In the genomic region with DNA sequence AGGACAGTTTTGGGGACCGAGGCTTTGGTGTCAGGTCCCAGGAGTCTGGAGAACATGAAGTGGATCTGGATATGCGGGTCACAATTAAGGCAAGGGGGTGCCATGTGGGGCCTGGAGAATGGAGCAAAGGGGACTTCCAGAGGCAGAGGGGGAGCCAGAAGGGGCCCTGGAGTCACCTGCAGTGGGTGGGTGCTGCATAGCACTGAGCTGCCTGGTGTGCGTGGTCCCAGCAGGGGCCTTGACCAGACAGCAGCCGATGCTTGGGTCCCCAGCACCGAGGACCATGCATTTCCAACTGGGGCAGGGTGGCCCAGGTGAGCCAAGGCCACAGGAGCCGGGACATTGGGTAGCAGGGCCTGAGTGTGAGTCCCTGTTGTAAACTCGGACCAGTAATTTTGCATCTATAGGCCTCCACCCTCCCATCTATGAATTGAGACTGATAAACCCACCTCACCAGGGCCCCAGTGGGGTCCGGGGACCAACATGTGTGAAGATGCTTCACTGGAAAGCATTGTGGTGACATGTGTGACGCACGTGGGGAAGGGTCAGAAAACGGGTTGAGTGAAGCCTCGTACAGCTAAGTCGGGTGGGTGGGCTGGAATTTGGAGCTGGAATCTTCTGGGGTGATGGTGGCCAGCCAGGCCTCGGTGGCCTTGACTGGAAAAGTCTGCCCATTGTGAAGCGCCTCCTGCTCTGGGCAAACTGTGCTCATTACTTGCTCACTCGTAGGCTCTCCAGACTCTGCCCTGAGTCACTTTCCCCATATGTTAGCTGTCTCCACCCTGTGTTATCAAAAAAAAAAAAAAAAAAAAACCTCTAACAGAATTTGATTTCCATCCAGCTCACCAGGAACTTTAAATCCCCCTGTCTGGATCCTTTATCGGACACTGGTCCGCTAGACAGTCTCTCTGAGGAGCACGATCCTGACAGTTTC, we compare ENCODE assay signal across 19 cellular contexts.
"Had no signal": no experiment of that assay in that cellular context is flagged by ENCODE, and none has a peak within 500 bp of the region (broad histone marks: within the 10 kb centered on the region; RNA-seq: fewer than 3 reads in every experiment).

No MANE protein-coding gene starts in this region.

- FAIRE-seq: TTC549 had no signal

- H3K4me3 ChIP-seq: cardiac muscle cell, thyroid gland, upper lobe of right lung had no signal

- H3K4me1 Mint-ChIP-seq: activated naive CD8-positive, alpha-beta T cell treated with anti-CD3 and anti-CD28 coated beads for 36 hours; activated T-helper 17 cell treated with anti-CD3 and anti-CD28 coated beads, Interleukin-2, amount 50 U/mL, for 72 hours; nephron progenitor cell had no signal

- ATAC-seq: activated T-helper 17 cell treated with anti-CD3 and anti-CD28 coated beads, Interleukin-2, amount 50 U/mL, for 72 hours; right cardiac atrium; upper lobe of right lung had no signal

- H3K9ac ChIP-seq: parathyroid adenoma had no signal

- H3K27me3 Mint-ChIP-seq: activated naive CD8-positive, alpha-beta T cell treated with anti-CD3 and anti-CD28 coated beads for 36 hours had no signal

- H3K27me3 ChIP-seq: cardiac muscle cell, thyroid gland had no signal

- H3K4me3 Mint-ChIP-seq: activated naive CD8-positive, alpha-beta T cell treated with anti-CD3 and anti-CD28 coated beads for 36 hours; activated T-helper 17 cell treated with anti-CD3 and anti-CD28 coated beads, Interleukin-2, amount 50 U/mL, for 72 hours; nephron progenitor cell; stimulated activated naive CD8-positive, alpha-beta T cell treated with anti-CD3 and anti-CD28 coated beads, Interleukin-15, Interleukin-2, amounts not matched to agents 100 ng/mL and 50 ng/mL, for 24 hours had no signal

- DNase-seq: activated CD4-positive, alpha-beta T cell treated with anti-CD3 and anti-CD28 coated beads for 1 hour; activated CD4-positive, alpha-beta T cell treated with anti-CD3 and anti-CD28 coated beads, Interleukin-2, amount 50 U/mL, for 1 hour; activated naive CD8-positive, alpha-beta T cell treated with anti-CD3 and anti-CD28 coated beads for 36 hours; activated T-cell treated with anti-CD3 and anti-CD28 coated beads, Interleukin-2, amount 50 U/mL, for 1 hour; amniotic stem cell; effector CD4-positive, alpha-beta T cell; kidney glomerular epithelial cell; nephron progenitor cell; right cardiac atrium; stimulated activated CD4-positive, alpha-beta T cell treated with anti-CD3 and anti-CD28 coated beads, Interleukin-1b, Interleukin-23, amount 100 ng/mL, for 48 hours; substantia nigra; T-helper 1 cell; thyroid gland; upper lobe of right lung had no signal

- H3K9me3 Mint-ChIP-seq: stimulated activated naive CD8-positive, alpha-beta T cell treated with anti-CD3 and anti-CD28 coated beads, Interleukin-15, Interleukin-2, amounts not matched to agents 100 ng/mL and 50 ng/mL, for 24 hours had no signal

- H2AFZ ChIP-seq: parathyroid adenoma had no signal

- H3K79me2 ChIP-seq: parathyroid adenoma had no signal

- H3K27ac Mint-ChIP-seq: activated naive CD8-positive, alpha-beta T cell treated with anti-CD3 and anti-CD28 coated beads for 36 hours; activated T-helper 17 cell treated with anti-CD3 and anti-CD28 coated beads, Interleukin-2, amount 50 U/mL, for 72 hours; nephron progenitor cell; stimulated activated naive CD8-positive, alpha-beta T cell treated with anti-CD3 and anti-CD28 coated beads, Interleukin-15, Interleukin-2, amounts not matched to agents 100 ng/mL and 50 ng/mL, for 24 hours had no signal

- H3K27ac ChIP-seq: cardiac muscle cell, parathyroid adenoma, thyroid gland, upper lobe of right lung had no signal

- H3K36me3 ChIP-seq: cardiac muscle cell, thyroid gland, upper lobe of right lung had no signal

- H3K9me3 ChIP-seq: thyroid gland had no signal

- H3K4me1 ChIP-seq: parathyroid adenoma, thyroid gland, upper lobe of right lung had no signal

- H3K36me3 Mint-ChIP-seq: activated naive CD8-positive, alpha-beta T cell treated with anti-CD3 and anti-CD28 coated beads for 36 hours had no signal
